In the genomic region with DNA sequence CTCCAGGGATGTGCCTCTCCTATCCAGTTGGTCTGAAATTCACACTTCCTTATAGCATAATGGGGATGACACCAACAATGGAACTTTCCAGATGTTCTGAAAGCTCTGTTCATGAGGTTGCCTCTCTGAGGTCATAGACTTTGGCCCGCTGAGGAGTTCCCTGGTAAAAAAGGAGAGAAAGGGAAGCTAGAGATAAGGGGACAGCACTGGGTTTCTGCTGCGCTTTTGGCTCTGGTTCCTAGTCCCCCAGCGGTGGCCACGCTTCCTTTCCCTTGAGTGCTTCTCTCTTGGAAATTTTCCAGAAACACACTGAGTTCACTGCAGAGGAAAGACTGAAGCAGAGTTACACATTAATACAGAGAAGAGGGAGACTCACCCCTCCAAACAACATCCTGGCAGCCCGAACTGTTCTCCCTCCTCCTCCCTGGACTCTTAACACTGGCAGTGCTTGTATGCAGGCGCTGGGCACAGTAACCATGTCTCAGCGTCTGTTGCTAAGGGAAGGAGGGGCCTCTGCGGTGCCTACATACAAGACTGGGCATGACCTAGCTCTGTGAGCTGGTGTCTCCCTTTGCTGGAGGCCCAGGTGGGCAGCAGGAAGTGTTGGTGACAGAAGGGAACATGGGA, we compare ENCODE assay signal across 1 cellular context.
TF ChIP-seq lines count a peak whose summit lies in the region.

A gene with protein sequence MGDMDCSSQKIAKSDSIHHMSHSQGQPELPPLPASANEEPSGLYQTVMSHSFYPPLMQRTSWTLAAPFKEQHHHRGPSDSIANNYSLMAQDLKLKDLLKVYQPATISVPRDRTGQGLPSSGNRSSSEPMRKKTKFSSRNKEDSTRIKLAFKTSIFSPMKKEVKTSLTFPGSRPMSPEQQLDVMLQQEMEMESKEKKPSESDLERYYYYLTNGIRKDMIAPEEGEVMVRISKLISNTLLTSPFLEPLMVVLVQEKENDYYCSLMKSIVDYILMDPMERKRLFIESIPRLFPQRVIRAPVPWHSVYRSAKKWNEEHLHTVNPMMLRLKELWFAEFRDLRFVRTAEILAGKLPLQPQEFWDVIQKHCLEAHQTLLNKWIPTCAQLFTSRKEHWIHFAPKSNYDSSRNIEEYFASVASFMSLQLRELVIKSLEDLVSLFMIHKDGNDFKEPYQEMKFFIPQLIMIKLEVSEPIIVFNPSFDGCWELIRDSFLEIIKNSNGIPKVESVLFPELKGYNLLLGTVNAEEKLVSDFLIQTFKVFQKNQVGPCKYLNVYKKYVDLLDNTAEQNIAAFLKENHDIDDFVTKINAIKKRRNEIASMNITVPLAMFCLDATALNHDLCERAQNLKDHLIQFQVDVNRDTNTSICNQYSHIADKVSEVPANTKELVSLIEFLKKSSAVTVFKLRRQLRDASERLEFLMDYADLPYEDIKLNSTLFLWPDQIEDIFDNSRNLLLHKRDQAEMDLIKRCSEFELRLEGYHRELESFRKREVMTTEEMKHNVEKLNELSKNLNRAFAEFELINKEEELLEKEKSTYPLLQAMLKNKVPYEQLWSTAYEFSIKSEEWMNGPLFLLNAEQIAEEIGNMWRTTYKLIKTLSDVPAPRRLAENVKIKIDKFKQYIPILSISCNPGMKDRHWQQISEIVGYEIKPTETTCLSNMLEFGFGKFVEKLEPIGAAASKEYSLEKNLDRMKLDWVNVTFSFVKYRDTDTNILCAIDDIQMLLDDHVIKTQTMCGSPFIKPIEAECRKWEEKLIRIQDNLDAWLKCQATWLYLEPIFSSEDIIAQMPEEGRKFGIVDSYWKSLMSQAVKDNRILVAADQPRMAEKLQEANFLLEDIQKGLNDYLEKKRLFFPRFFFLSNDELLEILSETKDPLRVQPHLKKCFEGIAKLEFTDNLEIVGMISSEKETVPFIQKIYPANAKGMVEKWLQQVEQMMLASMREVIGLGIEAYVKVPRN (N-terminal part only) (minus strand): TSS at position 472 of the 627 bp plus-strand sequence. CDS start 527 bp downstream, outside the sequence.

TF ChIP-seq in GM23338, 12 proteins besides CTCF, POLR2A, EP300 and RAD21 (continued from another document):
- TF ChIP-seq, protein P1, sequence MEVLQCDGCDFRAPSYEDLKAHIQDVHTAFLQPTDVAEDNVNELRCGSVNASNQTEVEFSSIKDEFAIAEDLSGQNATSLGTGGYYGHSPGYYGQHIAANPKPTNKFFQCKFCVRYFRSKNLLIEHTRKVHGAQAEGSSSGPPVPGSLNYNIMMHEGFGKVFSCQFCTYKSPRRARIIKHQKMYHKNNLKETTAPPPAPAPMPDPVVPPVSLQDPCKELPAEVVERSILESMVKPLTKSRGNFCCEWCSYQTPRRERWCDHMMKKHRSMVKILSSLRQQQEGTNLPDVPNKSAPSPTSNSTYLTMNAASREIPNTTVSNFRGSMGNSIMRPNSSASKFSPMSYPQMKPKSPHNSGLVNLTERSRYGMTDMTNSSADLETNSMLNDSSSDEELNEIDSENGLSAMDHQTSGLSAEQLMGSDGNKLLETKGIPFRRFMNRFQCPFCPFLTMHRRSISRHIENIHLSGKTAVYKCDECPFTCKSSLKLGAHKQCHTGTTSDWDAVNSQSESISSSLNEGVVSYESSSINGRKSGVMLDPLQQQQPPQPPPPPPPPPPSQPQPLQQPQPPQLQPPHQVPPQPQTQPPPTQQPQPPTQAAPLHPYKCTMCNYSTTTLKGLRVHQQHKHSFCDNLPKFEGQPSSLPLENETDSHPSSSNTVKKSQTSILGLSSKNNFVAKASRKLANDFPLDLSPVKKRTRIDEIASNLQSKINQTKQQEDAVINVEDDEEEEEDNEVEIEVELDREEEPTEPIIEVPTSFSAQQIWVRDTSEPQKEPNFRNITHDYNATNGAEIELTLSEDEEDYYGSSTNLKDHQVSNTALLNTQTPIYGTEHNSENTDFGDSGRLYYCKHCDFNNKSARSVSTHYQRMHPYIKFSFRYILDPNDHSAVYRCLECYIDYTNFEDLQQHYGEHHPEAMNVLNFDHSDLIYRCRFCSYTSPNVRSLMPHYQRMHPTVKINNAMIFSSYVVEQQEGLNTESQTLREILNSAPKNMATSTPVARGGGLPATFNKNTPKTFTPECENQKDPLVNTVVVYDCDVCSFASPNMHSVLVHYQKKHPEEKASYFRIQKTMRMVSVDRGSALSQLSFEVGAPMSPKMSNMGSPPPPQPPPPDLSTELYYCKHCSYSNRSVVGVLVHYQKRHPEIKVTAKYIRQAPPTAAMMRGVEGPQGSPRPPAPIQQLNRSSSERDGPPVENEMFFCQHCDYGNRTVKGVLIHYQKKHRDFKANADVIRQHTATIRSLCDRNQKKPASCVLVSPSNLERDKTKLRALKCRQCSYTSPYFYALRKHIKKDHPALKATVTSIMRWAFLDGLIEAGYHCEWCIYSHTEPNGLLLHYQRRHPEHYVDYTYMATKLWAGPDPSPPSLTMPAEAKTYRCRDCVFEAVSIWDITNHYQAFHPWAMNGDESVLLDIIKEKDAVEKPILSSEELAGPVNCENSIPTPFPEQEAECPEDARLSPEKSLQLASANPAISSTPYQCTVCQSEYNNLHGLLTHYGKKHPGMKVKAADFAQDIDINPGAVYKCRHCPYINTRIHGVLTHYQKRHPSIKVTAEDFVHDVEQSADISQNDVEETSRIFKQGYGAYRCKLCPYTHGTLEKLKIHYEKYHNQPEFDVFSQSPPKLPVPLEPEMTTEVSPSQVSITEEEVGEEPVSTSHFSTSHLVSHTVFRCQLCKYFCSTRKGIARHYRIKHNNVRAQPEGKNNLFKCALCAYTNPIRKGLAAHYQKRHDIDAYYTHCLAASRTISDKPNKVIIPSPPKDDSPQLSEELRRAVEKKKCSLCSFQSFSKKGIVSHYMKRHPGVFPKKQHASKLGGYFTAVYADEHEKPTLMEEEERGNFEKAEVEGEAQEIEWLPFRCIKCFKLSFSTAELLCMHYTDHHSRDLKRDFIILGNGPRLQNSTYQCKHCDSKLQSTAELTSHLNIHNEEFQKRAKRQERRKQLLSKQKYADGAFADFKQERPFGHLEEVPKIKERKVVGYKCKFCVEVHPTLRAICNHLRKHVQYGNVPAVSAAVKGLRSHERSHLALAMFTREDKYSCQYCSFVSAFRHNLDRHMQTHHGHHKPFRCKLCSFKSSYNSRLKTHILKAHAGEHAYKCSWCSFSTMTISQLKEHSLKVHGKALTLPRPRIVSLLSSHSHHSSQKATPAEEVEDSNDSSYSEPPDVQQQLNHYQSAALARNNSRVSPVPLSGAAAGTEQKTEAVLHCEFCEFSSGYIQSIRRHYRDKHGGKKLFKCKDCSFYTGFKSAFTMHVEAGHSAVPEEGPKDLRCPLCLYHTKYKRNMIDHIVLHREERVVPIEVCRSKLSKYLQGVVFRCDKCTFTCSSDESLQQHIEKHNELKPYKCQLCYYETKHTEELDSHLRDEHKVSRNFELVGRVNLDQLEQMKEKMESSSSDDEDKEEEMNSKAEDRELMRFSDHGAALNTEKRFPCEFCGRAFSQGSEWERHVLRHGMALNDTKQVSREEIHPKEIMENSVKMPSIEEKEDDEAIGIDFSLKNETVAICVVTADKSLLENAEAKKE (CRISPR knock-in tag; IDR thresholded peaks at IDR 0.05): no peak
- TF ChIP-seq NANOG (IDR thresholded peaks at IDR 0.05; ENCODE audit: borderline replicate concordance) (no peak), EZH2 (IDR thresholded peaks at IDR 0.05; ENCODE audit: low read depth, unreplicated experiment) (no peak), JUNB (IDR thresholded peaks at IDR 0.05; ENCODE audit: unreplicated experiment) (no peak)
- TF ChIP-seq, protein P2, sequence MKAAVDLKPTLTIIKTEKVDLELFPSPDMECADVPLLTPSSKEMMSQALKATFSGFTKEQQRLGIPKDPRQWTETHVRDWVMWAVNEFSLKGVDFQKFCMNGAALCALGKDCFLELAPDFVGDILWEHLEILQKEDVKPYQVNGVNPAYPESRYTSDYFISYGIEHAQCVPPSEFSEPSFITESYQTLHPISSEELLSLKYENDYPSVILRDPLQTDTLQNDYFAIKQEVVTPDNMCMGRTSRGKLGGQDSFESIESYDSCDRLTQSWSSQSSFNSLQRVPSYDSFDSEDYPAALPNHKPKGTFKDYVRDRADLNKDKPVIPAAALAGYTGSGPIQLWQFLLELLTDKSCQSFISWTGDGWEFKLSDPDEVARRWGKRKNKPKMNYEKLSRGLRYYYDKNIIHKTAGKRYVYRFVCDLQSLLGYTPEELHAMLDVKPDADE (IDR thresholded peaks at IDR 0.05): no peak
